Comparison of ENCODE assay signal across 8 cellular contexts in genomic region chr15:66504563-66505429, GRCh38. TPM values are rescaled to one million over a fixed set of nuclear protein-coding genes. Genes with fewer than 3 reads are reported as not detected.
DNase-seq lines count a peak whose midpoint lies in the region; ATAC-seq and TF ChIP-seq lines count a peak whose summit lies in the region.

Gene RPL4, minus strand, starts transcription at chr15:66504855. Its CDS starts 65 bp downstream, at chr15:66504790.
Gene ZWILCH, plus strand, starts transcription at chr15:66505326. Its CDS starts 13 bp downstream, at chr15:66505339.

- in situ Hi-C loops in GM18951 (cut with MboI; ENCODE audit: low sequenced_read_pairs, unreplicated experiment), result no loop called here

- DNase-seq in AG09319 (ENCODE audit: extremely low read depth, low read depth) (peak; percentile 82), NCI-H524 treated with DMSO at 0.1 percent for 48 hours (lab: John Stamatoyannopoulos, UW) (peak; percentile 73), dermis blood vessel endothelial cell (peak; percentile 87), left lung (peak; percentile 81 to 93)
- DNase-seq in activated CD4-positive, alpha-beta T cell treated with anti-CD3 and anti-CD28 coated beads, Interleukin-2, amount 50 U/mL, for 1 hour, result peak; percentile 78
- DNase-seq in stimulated activated CD4-positive, alpha-beta T cell treated with anti-CD3 and anti-CD28 coated beads, Interleukin-4, amount 100 ng/mL, for 1 hour, result peak; percentile 80

- peaks cover 9 to 34% of the 10 kb centered on the region in 2 donors for H3K36me3 ChIP-seq in left lung

- peaks cover 13 to 49% of the 10 kb centered on the region in 2 donors for H3K4me1 ChIP-seq in left lung

- H3K4me3 ChIP-seq in left lung, result peak within 1 kb of the TSS; percentile 70 to 94

- intact Hi-C loops in left lung (cut with DNase I), result no loop called here

- TF ChIP-seq POLR2A in GM18951 (IDR thresholded peaks at IDR 0.05; ENCODE audit: extremely low read depth, insufficient read depth, insufficient read length), result peak; percentile 88

- TF ChIP-seq CTCF in AG09319 (IDR thresholded peaks at IDR 0.05; ENCODE audit: low read depth, low read length) (no peak), left lung (IDR thresholded peaks at IDR 0.05) (no peak)

- H3K27me3 ChIP-seq in left lung, result no peaks in the 10 kb centered on the region

- ATAC-seq in HG03196 (IDR thresholded peaks at IDR 0.05; ENCODE audit: unreplicated experiment), result peak; percentile 71
- ATAC-seq in left lung, result peak; percentile 95

- H3K27ac ChIP-seq in left lung, result peak within 1 kb of the TSS; percentile 93 to 95

- no peaks in the 10 kb centered on the region for H3K9me3 ChIP-seq in left lung

RNA-seq across cellular contexts. Expression of gene RPL4, which starts in this region (rescaled TPM):
- total RNA-seq in dermis blood vessel endothelial cell, result 1,741 and 3,818 TPM in 2 replicates
- total RNA-seq in left lung, result 1,000 to 10,000 TPM; 1,719 to 1,750 TPM

RNA-seq across cellular contexts. Expression of gene ZWILCH, which starts in this region (rescaled TPM):
- total RNA-seq in dermis blood vessel endothelial cell, result 14.3 and 25.1 TPM in 2 replicates
- 10 to 100 TPM in 1 of 2 donors, 1 to 10 TPM in 1; 8.6 to 13.6 TPM for total RNA-seq in left lung

Comparison
In these comparisons a context has a peak if more than half of its experiments do, and no peak if none do; other contexts are left out.
1. Peak in every context shown above with its lines: DNase-seq, ATAC-seq, H3K4me3 ChIP-seq and H3K27ac ChIP-seq.